ENCODE assay signal across 16 cellular contexts in genomic region chr2:143183804-143184463, GRCh38. TPM values are rescaled to one million over a fixed set of nuclear protein-coding genes. Genes with fewer than 3 reads are reported as not detected.
DNase-seq lines count a peak whose midpoint lies in the region; ATAC-seq and TF ChIP-seq lines count a peak whose summit lies in the region.
"Had no signal": no experiment of that assay in that cellular context is flagged by ENCODE, and none has a peak within 500 bp of the region (broad histone marks: within the 10 kb centered on the region; RNA-seq: fewer than 3 reads in every experiment).

No MANE protein-coding gene starts in this region.

- no peaks in the 10 kb centered on the region for H3K27me3 Mint-ChIP-seq in CD4-positive, alpha-beta T cell

- no peaks in the 10 kb centered on the region for H3K9me3 Mint-ChIP-seq in CD4-positive, alpha-beta T cell

- no peak for TF ChIP-seq CTCF in CD4-positive, alpha-beta T cell (IDR thresholded peaks at IDR 0.05)
- TF ChIP-seq CTCF in tibial artery (IDR thresholded peaks at IDR 0.05): no peak

- H3K4me3 Mint-ChIP-seq in CD4-positive, alpha-beta T cell: no peak overlapping the region
- H3K4me3 Mint-ChIP-seq: nephron progenitor cell had no signal

- peaks cover 7% of the 10 kb centered on the region for H3K9me3 ChIP-seq in CD4-positive, alpha-beta T cell (ENCODE audit: control insufficient read depth, low read length)
- peaks cover 0 to 4% (median 0%) of the 10 kb centered on the region in 3 donors for H3K9me3 ChIP-seq in tibial artery
- H3K9me3 ChIP-seq: uterus had no signal

- ATAC-seq in CD4-positive, alpha-beta T cell (ENCODE audit: poor library complexity): no peak
- ATAC-seq in GM18867 (IDR thresholded peaks at IDR 0.05; ENCODE audit: unreplicated experiment) (peak; percentile 74), GM21717 (IDR thresholded peaks at IDR 0.05; ENCODE audit: unreplicated experiment) (peak; percentile 74), HG03378 (IDR thresholded peaks at IDR 0.05; ENCODE audit: unreplicated experiment) (peak; percentile 94)
- ATAC-seq: left colon had no signal

- intact Hi-C loops in CD4-positive, alpha-beta T cell (cut with DNase I, micrococcal nuclease): no loop called here
- intact Hi-C loops in tibial artery (cut with DNase I; ENCODE audit: low total_unique reads): no loop called here

- no peaks in the 10 kb centered on the region for H3K27me3 ChIP-seq in CD4-positive, alpha-beta T cell (ENCODE audit: control insufficient read depth, insufficient read depth, low read length)
- no peaks in the 10 kb centered on the region for H3K27me3 ChIP-seq in tibial artery
- H3K27me3 ChIP-seq: uterus had no signal

- no peaks in the 10 kb centered on the region for H3K4me1 ChIP-seq in tibial artery
- H3K4me1 ChIP-seq: uterus had no signal

- H3K27ac ChIP-seq in CD4-positive, alpha-beta T cell (ENCODE audit: low read depth, low read length): no peak overlapping the region
- no peak overlapping the region for H3K27ac ChIP-seq in tibial artery
- H3K27ac ChIP-seq: uterus had no signal

- no peak overlapping the region for H3K4me3 ChIP-seq in tibial artery
- H3K4me3 ChIP-seq: uterus had no signal

- CTCF ChIA-PET in CD4-positive, alpha-beta T cell (lab: Charles Lee): interaction anchor here (0.9 to 1.4 kb wide), 3 partner anchors 9 to 75 kb away, joined by 3 to 5 read pairs (median 3); no protein-coding TSS in a partner anchor

- H3K36me3 ChIP-seq in tibial artery: no peaks in the 10 kb centered on the region
- H3K36me3 ChIP-seq: uterus had no signal

- POLR2A ChIA-PET in CD4-positive, alpha-beta T cell (lab: Charles Lee): interaction anchor here (1.1 kb wide), 1 partner anchor 76 kb away, joined by 3 read pairs; no protein-coding TSS in a partner anchor

- H3K36me3 Mint-ChIP-seq in CD4-positive, alpha-beta T cell (ENCODE audit: low read depth): peaks cover 83% of the 10 kb centered on the region

- no peak for DNase-seq in CD4-positive, alpha-beta T cell
- DNase-seq in retina (no peak), tibial artery (no peak), HCEC 1CT (no peak)
- DNase-seq in effector CD4-positive, alpha-beta T cell: no peak
- DNase-seq: activated T-cell treated with anti-CD3 and anti-CD28 coated beads for 4 hours, glutamatergic neuron, left colon, NCI-H2227 treated with DMSO at 0.1 percent for 48 hours, nephron progenitor cell, small intestine, T1000, uterus had no signal

- peaks cover 74% of the 10 kb centered on the region for H3K4me1 Mint-ChIP-seq in CD4-positive, alpha-beta T cell (ENCODE audit: low read depth)
- H3K4me1 Mint-ChIP-seq: nephron progenitor cell had no signal

- H3K27ac Mint-ChIP-seq in CD4-positive, alpha-beta T cell: peak overlapping the region; percentile 64
- H3K27ac Mint-ChIP-seq: nephron progenitor cell had no signal

RNA-seq across cellular contexts. Expression of gene ARHGAP15, which starts 54.7 kb away (rescaled TPM):
- 100 to 1,000 TPM; 158 to 165 TPM for total RNA-seq in CD4-positive, alpha-beta T cell
